Comparison of ENCODE assay signal across 8 cellular contexts in the genomic region with DNA sequence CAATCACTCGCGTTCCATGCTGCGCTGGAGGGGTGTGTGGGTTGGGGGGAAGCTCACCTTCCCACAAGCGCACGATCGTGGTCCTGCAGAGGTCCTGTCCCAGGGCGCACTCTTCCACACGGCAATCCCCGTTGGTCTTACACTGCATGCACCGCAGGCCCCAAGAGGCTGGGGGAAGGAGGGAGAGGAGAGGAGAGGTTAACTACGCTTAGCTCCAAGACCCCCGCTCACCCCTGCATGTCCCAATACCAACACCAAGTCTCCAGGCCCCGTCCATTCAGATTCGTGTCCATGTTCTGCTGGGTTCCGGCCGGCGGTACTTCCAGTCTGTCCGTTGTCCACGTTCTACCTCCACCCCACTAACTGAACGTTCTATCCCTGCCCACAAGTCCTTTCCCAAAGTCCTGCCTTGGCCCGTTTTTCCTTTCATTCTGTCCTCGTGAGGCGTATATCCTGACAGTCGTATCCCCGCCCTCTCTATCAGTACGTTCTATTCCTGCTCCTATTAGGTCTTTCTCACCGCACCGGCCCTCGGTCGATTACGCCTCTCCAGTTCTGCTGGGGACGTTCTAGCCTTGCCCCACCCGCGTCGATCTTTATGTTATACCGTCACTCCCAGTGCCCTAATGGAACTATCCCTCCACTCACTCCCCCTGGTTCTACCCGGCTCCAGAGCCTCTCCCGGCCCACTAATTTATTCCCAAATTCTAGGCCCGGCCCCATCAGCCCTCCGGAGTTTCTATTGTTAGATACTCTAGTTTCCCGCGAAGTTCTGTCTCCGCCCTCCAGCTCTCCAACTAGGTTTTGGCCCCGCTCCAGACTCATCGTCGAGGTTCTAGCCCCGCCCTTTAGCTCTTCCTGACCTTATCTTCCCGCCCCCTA. TPM values are rescaled to one million over a fixed set of nuclear protein-coding genes. Genes with fewer than 3 reads are reported as not detected.
DNase-seq lines count a peak whose midpoint lies in the region; ATAC-seq and TF ChIP-seq lines count a peak whose summit lies in the region.

No MANE protein-coding gene starts in this region.

- H3K4me1 ChIP-seq in HAP-1 (peaks cover 13% of the 10 kb centered on the region), Peyer's patch (peaks cover 0 to 25% (median 9%) of the 10 kb centered on the region in 4 donors)

- peaks cover 11% of the 10 kb centered on the region for H3K36me3 Mint-ChIP-seq in natural killer cell treated with Interleukin-12 subunit alpha and Interleukin-12 subunit beta and Interleukin-15 and Interleukin-18, amount 100 ng/mL, for 72 hours

- no peak for TF ChIP-seq CTCF in Peyer's patch (IDR thresholded peaks at IDR 0.05)
- TF ChIP-seq CTCF in epithelial cell of esophagus (IDR thresholded peaks at IDR 0.05; ENCODE audit: insufficient read depth, low read depth, low read length, missing control alignments) = no peak

- peak overlapping the region; percentile 97 for H3K4me3 Mint-ChIP-seq in natural killer cell treated with Interleukin-12 subunit alpha and Interleukin-12 subunit beta and Interleukin-15 and Interleukin-18, amount 100 ng/mL, for 72 hours

- TF ChIP-seq POLR2A in Peyer's patch (IDR thresholded peaks at IDR 0.05) = no peak

- in situ Hi-C loops in HAP-1 (cut with MboI; ENCODE audit: low sequenced_read_pairs) = no loop called here

- H3K4me3 ChIP-seq in HAP-1 (peak overlapping the region; percentile 33), Peyer's patch (peak overlapping the region; percentile 2 to 45 (median 42)), epithelial cell of esophagus (ENCODE audit: low read length) (peak overlapping the region; percentile 45)

- peaks cover 43 to 56% of the 10 kb centered on the region in 2 donors for H3K4me1 Mint-ChIP-seq in natural killer cell treated with Interleukin-12 subunit alpha and Interleukin-12 subunit beta and Interleukin-15 and Interleukin-18, amount 100 ng/mL, for 72 hours (ENCODE audit: low read depth in 2 of 2)

- H3K27me3 ChIP-seq in HAP-1 (ENCODE audit: low read depth) (no peaks in the 10 kb centered on the region), Peyer's patch (no peaks in the 10 kb centered on the region)

- no peaks in the 10 kb centered on the region for H3K27me3 Mint-ChIP-seq in natural killer cell treated with Interleukin-12 subunit alpha and Interleukin-12 subunit beta and Interleukin-15 and Interleukin-18, amount 100 ng/mL, for 72 hours

- DNase-seq in HAP-1 (ENCODE audit: low spot score in 2 of 2) (peak; percentile 12 to 96), Peyer's patch (no peak), epithelial cell of esophagus (ENCODE audit: low read depth) (no peak), LoVo (ENCODE audit: low spot score) (no peak)
- DNase-seq in natural killer cell treated with Interleukin-12 subunit alpha and Interleukin-12 subunit beta and Interleukin-15 and Interleukin-18, amount 100 ng/mL, for 72 hours (ENCODE audit: low spot score) = no peak

- H3K36me3 ChIP-seq in HAP-1 (replicated peaks) (no peaks in the 10 kb centered on the region; the same call in 1 of the 2 replicates), Peyer's patch (no peaks in the 10 kb centered on the region)

- no peak for ATAC-seq in natural killer cell treated with Interleukin-12 subunit alpha and Interleukin-12 subunit beta and Interleukin-15 and Interleukin-18, amount 100 ng/mL, for 72 hours
- ATAC-seq in HG02840 (IDR thresholded peaks at IDR 0.05; ENCODE audit: low FRiP score, unreplicated experiment) (no peak), HG03045 (IDR thresholded peaks at IDR 0.05; ENCODE audit: unreplicated experiment) (no peak), HG02973 (IDR thresholded peaks at IDR 0.05; ENCODE audit: unreplicated experiment) (no peak)

- H3K9me3 ChIP-seq in HAP-1 (no peaks in the 10 kb centered on the region), Peyer's patch (no peaks in the 10 kb centered on the region)

- peak overlapping the region; percentile 17 to 99 (median 45) for H3K27ac ChIP-seq in Peyer's patch

- peak overlapping the region; percentile 55 to 90 for H3K27ac Mint-ChIP-seq in natural killer cell treated with Interleukin-12 subunit alpha and Interleukin-12 subunit beta and Interleukin-15 and Interleukin-18, amount 100 ng/mL, for 72 hours

- H3K9me3 Mint-ChIP-seq in natural killer cell treated with Interleukin-12 subunit alpha and Interleukin-12 subunit beta and Interleukin-15 and Interleukin-18, amount 100 ng/mL, for 72 hours = no peaks in the 10 kb centered on the region

RNA-seq across cellular contexts. Expression of a gene that starts 2.2 kb away (rescaled TPM):
- total RNA-seq in Peyer's patch = 10 to 100 TPM in 3 of 4 donors, 1 to 10 TPM in 1; 7.0 to 21.2 (median 15.5) TPM
- total RNA-seq in natural killer cell treated with Interleukin-12 subunit alpha and Interleukin-12 subunit beta and Interleukin-15 and Interleukin-18, amount 100 ng/mL, for 72 hours = 100 to 1,000 TPM in 1 of 2 donors, 10 to 100 TPM in 1; 83.6 to 172 TPM

RNA-seq across cellular contexts. Expression of a gene that starts 28.1 kb away (rescaled TPM):
- total RNA-seq in Peyer's patch = 1 to 10 TPM in 1 of 4 donors, under 1 TPM in 1, not detected in 2; 0.80 to 1.4 TPM
- under 1 TPM; 0.59 TPM for total RNA-seq in natural killer cell treated with Interleukin-12 subunit alpha and Interleukin-12 subunit beta and Interleukin-15 and Interleukin-18, amount 100 ng/mL, for 72 hours

RNA-seq across cellular contexts. Expression of a gene that starts 48.1 kb away (rescaled TPM):
- not detected for total RNA-seq in Peyer's patch
- total RNA-seq in natural killer cell treated with Interleukin-12 subunit alpha and Interleukin-12 subunit beta and Interleukin-15 and Interleukin-18, amount 100 ng/mL, for 72 hours = not detected

RNA-seq across cellular contexts. Expression of a gene that starts 48.3 kb away (rescaled TPM):
- total RNA-seq in Peyer's patch = 10 to 100 TPM; 10.5 to 28.1 (median 11.6) TPM
- total RNA-seq in natural killer cell treated with Interleukin-12 subunit alpha and Interleukin-12 subunit beta and Interleukin-15 and Interleukin-18, amount 100 ng/mL, for 72 hours = 10 to 100 TPM; 24.9 to 25.3 TPM

RNA-seq across cellular contexts. Expression of a gene that starts 55.9 kb away (rescaled TPM):
- total RNA-seq in Peyer's patch = 1 to 10 TPM in 3 of 4 donors, not detected in 1; 1.2 to 2.7 (median 2.5) TPM
- 1 to 10 TPM; 1.1 to 1.8 TPM for total RNA-seq in natural killer cell treated with Interleukin-12 subunit alpha and Interleukin-12 subunit beta and Interleukin-15 and Interleukin-18, amount 100 ng/mL, for 72 hours

Comparison
In these comparisons a context has a peak if more than half of its experiments do, and no peak if none do; other contexts are left out.
1. DNase-seq: peak in HAP-1 (2 of 2); none in Peyer's patch (0 of 3), epithelial cell of esophagus (single experiment), natural killer cell treated with Interleukin-12 subunit alpha and Interleukin-12 subunit beta and Interleukin-15 and Interleukin-18, amount 100 ng/mL, for 72 hours (single experiment) and LoVo (single experiment).
2. Peak in every context shown above with its lines, with median percentiles within 50 percentile points of each other: H3K4me3 ChIP-seq.